Comparison of ENCODE assay signal across 11 cellular contexts in the genomic region with DNA sequence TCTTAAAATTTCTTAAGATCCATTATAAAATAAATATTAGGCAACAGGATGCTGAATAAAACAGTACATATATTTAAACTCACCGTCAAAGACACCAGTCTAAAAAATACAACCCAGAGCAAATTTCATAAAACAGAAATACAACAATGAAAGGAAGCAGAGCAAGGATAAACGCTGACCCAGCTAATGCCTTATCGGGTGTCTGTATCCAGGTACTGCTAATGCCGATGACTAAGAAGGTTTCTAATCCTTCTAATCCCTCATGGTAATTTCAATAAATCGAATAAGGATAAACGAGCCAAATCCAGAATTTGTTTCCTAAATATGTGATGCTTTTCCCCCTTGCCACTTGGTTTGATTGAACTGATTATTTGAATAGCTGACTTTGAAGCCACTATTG. TPM values are rescaled to one million over a fixed set of nuclear protein-coding genes. Genes with fewer than 3 reads are reported as not detected.
DNase-seq lines count a peak whose midpoint lies in the region; TF ChIP-seq lines count a peak whose summit lies in the region.
"Had no signal": no experiment of that assay in that cellular context is flagged by ENCODE, and none has a peak within 500 bp of the region (broad histone marks: within the 10 kb centered on the region; RNA-seq: fewer than 3 reads in every experiment).

No MANE protein-coding gene starts in this region.

- intact Hi-C loops in activated T-helper 2 cell treated with anti-CD3 and anti-CD28 coated beads, Interferon-gamma antibody, Interleukin-2, Interleukin-4, amounts not matched to agents 10 μg/mL and 5 μg/mL and 100 μg/mL, durations not matched to agents 14 hours and 24 hours and 36 hours (cut with micrococcal nuclease): loop anchor here (5.0 to 10.0 kb wide), 5 partner anchors 40 to 463 kb away; partner anchors contain the start of genes IGF2BP3, NUP42 and TOMM7

- peaks cover 43% of the 10 kb centered on the region for H4K20me1 ChIP-seq in BLaER1
- H4K20me1 ChIP-seq in KMS-11 (ENCODE audit: insufficient read depth): peaks cover 25% of the 10 kb centered on the region; the same call in 1 of the 2 replicates
- no peaks in the 10 kb centered on the region for H4K20me1 ChIP-seq in neural cell (ENCODE audit: insufficient read depth)

- peaks cover 32% of the 10 kb centered on the region for H3K4me1 ChIP-seq in BLaER1
- H3K4me1 ChIP-seq in KMS-11 (ENCODE audit: low read depth, poor library complexity, severe bottlenecking): peaks cover 59% of the 10 kb centered on the region

- TF ChIP-seq CTCF in KMS-11 (conservative IDR thresholded peaks at IDR 0.05; ENCODE audit: low read depth, low read length) (no peak), neural cell (IDR thresholded peaks at IDR 0.05; ENCODE audit: poor library complexity, severe bottlenecking) (no peak)

- 0 out of 2 replicates have a peak, but pooled peaks cover 4% of the 10 kb centered on the region for H3K36me3 ChIP-seq in BLaER1
- no peaks in the 10 kb centered on the region for H3K36me3 ChIP-seq in KMS-11 (ENCODE audit: insufficient read depth)
- no peaks in the 10 kb centered on the region for H3K36me3 ChIP-seq in neural cell (ENCODE audit: insufficient read depth, low read length)

- DNase-seq in dermis blood vessel endothelial cell: peak; percentile 56
- no peak for DNase-seq in HEK293T (ENCODE audit: extremely low spot score)
- DNase-seq in SKM-1 (lab: John Stamatoyannopoulos, UW; ENCODE audit: unreplicated experiment): no peak
- no peak for DNase-seq in activated T-helper 2 cell treated with anti-CD3 and anti-CD28 coated beads, Interferon-gamma antibody, Interleukin-2, Interleukin-4, amounts not matched to agents 10 μg/mL and 5 μg/mL and 100 μg/mL, durations not matched to agents 14 hours and 24 hours and 36 hours (ENCODE audit: low spot score)
- no peak for DNase-seq in OCI-M1 (lab: John Stamatoyannopoulos, UW)
- DNase-seq: activated CD4-positive, alpha-beta memory T cell treated with anti-CD3 and anti-CD28 coated beads for 36 hours; aorta had no signal

- POLR2A ChIA-PET in HEK293T (lab: Yijun Ruan, JAX): no interaction called here

- H3K4me3 Mint-ChIP-seq in activated T-helper 2 cell treated with anti-CD3 and anti-CD28 coated beads, Interferon-gamma antibody, Interleukin-2, Interleukin-4, amounts not matched to agents 10 μg/mL and 5 μg/mL and 100 μg/mL, durations not matched to agents 14 hours and 24 hours and 36 hours (ENCODE audit: low read depth): no peak overlapping the region
- H3K4me3 Mint-ChIP-seq: activated CD4-positive, alpha-beta memory T cell treated with anti-CD3 and anti-CD28 coated beads for 36 hours; neural crest cell had no signal

- no peaks in the 10 kb centered on the region for H3K9me2 ChIP-seq in neural cell (ENCODE audit: insufficient read depth, low read length)

- no peaks in the 10 kb centered on the region for H3K27me3 Mint-ChIP-seq in activated T-helper 2 cell treated with anti-CD3 and anti-CD28 coated beads, Interferon-gamma antibody, Interleukin-2, Interleukin-4, amounts not matched to agents 10 μg/mL and 5 μg/mL and 100 μg/mL, durations not matched to agents 14 hours and 24 hours and 36 hours (ENCODE audit: low read depth)
- H3K27me3 Mint-ChIP-seq: activated CD4-positive, alpha-beta memory T cell treated with anti-CD3 and anti-CD28 coated beads for 36 hours had no signal

- no peaks in the 10 kb centered on the region for H3K9me3 Mint-ChIP-seq in activated T-helper 2 cell treated with anti-CD3 and anti-CD28 coated beads, Interferon-gamma antibody, Interleukin-2, Interleukin-4, amounts not matched to agents 10 μg/mL and 5 μg/mL and 100 μg/mL, durations not matched to agents 14 hours and 24 hours and 36 hours
- H3K9me3 Mint-ChIP-seq: activated CD4-positive, alpha-beta memory T cell treated with anti-CD3 and anti-CD28 coated beads for 36 hours; neural crest cell had no signal

- H3K9me3 ChIP-seq in BLaER1 (peaks cover 5% of the 10 kb centered on the region; the same call in 1 of the 2 replicates), neural cell (ENCODE audit: low read length) (no peaks in the 10 kb centered on the region)

- H3K9ac ChIP-seq in BLaER1 (peak overlapping the region; percentile 89; the same call in 1 of the 2 replicates), KMS-11 (peak overlapping the region; percentile 66; the same call in 1 of the 2 replicates), neural cell (ENCODE audit: low read length) (no peak overlapping the region)

- no peaks in the 10 kb centered on the region for H3K36me3 Mint-ChIP-seq in activated T-helper 2 cell treated with anti-CD3 and anti-CD28 coated beads, Interferon-gamma antibody, Interleukin-2, Interleukin-4, amounts not matched to agents 10 μg/mL and 5 μg/mL and 100 μg/mL, durations not matched to agents 14 hours and 24 hours and 36 hours (ENCODE audit: low read depth)

- no peak overlapping the region for H2AFZ ChIP-seq in KMS-11 (ENCODE audit: low read depth)
- H2AFZ ChIP-seq in neural cell (ENCODE audit: low read depth, low read length): no peak overlapping the region

- no peak overlapping the region for H3K27ac Mint-ChIP-seq in activated T-helper 2 cell treated with anti-CD3 and anti-CD28 coated beads, Interferon-gamma antibody, Interleukin-2, Interleukin-4, amounts not matched to agents 10 μg/mL and 5 μg/mL and 100 μg/mL, durations not matched to agents 14 hours and 24 hours and 36 hours
- H3K27ac Mint-ChIP-seq: activated CD4-positive, alpha-beta memory T cell treated with anti-CD3 and anti-CD28 coated beads for 36 hours had no signal

- no peak for TF ChIP-seq RAD21 in neural cell (conservative IDR thresholded peaks at IDR 0.05)

- peaks cover 5% of the 10 kb centered on the region for H3F3A ChIP-seq in neural cell (ENCODE audit: insufficient read depth, low read length, poor library complexity, severe bottlenecking)

- no peak for TF ChIP-seq EP300 in neural cell (conservative IDR thresholded peaks at IDR 0.05; ENCODE audit: poor library complexity, severe bottlenecking)

- H3K4me1 Mint-ChIP-seq in activated T-helper 2 cell treated with anti-CD3 and anti-CD28 coated beads, Interferon-gamma antibody, Interleukin-2, Interleukin-4, amounts not matched to agents 10 μg/mL and 5 μg/mL and 100 μg/mL, durations not matched to agents 14 hours and 24 hours and 36 hours (ENCODE audit: low read depth): peaks cover 27% of the 10 kb centered on the region

- H3K27me3 ChIP-seq in BLaER1 (no peaks in the 10 kb centered on the region), KMS-11 (ENCODE audit: insufficient read depth, low read depth) (no peaks in the 10 kb centered on the region), neural cell (ENCODE audit: insufficient read depth, low read depth, low read length) (no peaks in the 10 kb centered on the region)

- H3K4me3 ChIP-seq in BLaER1 (peak overlapping the region; percentile 91), KMS-11 (IDR thresholded peaks at IDR 0.05; ENCODE audit: insufficient read depth, low read depth, low read length) (no peak overlapping the region), neural cell (ENCODE audit: low read length) (peak overlapping the region; percentile 83)

- H3K4me2 ChIP-seq in BLaER1: peak overlapping the region; percentile 93
- peak overlapping the region; percentile 73 for H3K4me2 ChIP-seq in KMS-11
- peak overlapping the region; percentile 90 for H3K4me2 ChIP-seq in neural cell (ENCODE audit: low read length)

- H3K79me2 ChIP-seq in KMS-11 (ENCODE audit: insufficient read depth, low read depth) (peaks cover 67% of the 10 kb centered on the region), neural cell (replicated peaks; ENCODE audit: insufficient read depth, low read length) (peaks cover 3% of the 10 kb centered on the region)

- H3K27ac ChIP-seq in BLaER1 (no peak overlapping the region), KMS-11 (peak overlapping the region; percentile 53; the same call in 1 of the 2 replicates), neural cell (ENCODE audit: low read length) (no peak overlapping the region)

- CTCF ChIA-PET in HEK293T (lab: Yijun Ruan, JAX): no interaction called here

TF ChIP-seq in neural cell, 6 proteins besides CTCF, POLR2A, EP300 and RAD21 (continues in another document):
- no peak for TF ChIP-seq MXI1 (conservative IDR thresholded peaks at IDR 0.05; ENCODE audit: poor library complexity, severe bottlenecking)
- no peak for TF ChIP-seq POLR2AphosphoS5 (IDR thresholded peaks at IDR 0.05)
- no peak for TF ChIP-seq TAF1 (IDR thresholded peaks at IDR 0.05; ENCODE audit: low read depth)

TF ChIP-seq in HEK293T, 16 proteins besides CTCF, POLR2A, EP300 and RAD21:
- TF ChIP-seq LEF1 (IDR thresholded peaks at IDR 0.05; ENCODE audit: borderline replicate concordance) (no peak), HDGF (IDR thresholded peaks at IDR 0.05; ENCODE audit: borderline replicate concordance) (no peak), TARDBP (IDR thresholded peaks at IDR 0.05) (no peak), SUZ12 (IDR thresholded peaks at IDR 0.05) (no peak), FOXK2 (IDR thresholded peaks at IDR 0.05) (no peak), NFRKB (IDR thresholded peaks at IDR 0.05) (no peak), ARNT (IDR thresholded peaks at IDR 0.05) (no peak), SP1 (IDR thresholded peaks at IDR 0.05) (no peak), FOXA1 (IDR thresholded peaks at IDR 0.05) (no peak), FOXM1 (IDR thresholded peaks at IDR 0.05; ENCODE audit: borderline replicate concordance) (no peak), L3MBTL2 (conservative IDR thresholded peaks at IDR 0.05) (no peak)
- TF ChIP-seq, protein P1, sequence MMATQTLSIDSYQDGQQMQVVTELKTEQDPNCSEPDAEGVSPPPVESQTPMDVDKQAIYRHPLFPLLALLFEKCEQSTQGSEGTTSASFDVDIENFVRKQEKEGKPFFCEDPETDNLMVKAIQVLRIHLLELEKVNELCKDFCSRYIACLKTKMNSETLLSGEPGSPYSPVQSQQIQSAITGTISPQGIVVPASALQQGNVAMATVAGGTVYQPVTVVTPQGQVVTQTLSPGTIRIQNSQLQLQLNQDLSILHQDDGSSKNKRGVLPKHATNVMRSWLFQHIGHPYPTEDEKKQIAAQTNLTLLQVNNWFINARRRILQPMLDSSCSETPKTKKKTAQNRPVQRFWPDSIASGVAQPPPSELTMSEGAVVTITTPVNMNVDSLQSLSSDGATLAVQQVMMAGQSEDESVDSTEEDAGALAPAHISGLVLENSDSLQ (IDR thresholded peaks at IDR 0.05): no peak

RNA-seq across cellular contexts. Expression of gene HYCC1, which starts 1.7 kb away (rescaled TPM):
- 44.4 and 53.9 TPM in 2 replicates for total RNA-seq in dermis blood vessel endothelial cell
- polyA plus RNA-seq in neural cell: 12.3 and 12.9 TPM in 2 replicates
- polyA minus RNA-seq in neural cell: 13.6 and 17.0 TPM in 2 replicates
- total RNA-seq in activated T-helper 2 cell treated with anti-CD3 and anti-CD28 coated beads, Interferon-gamma antibody, Interleukin-2, Interleukin-4, amounts not matched to agents 10 μg/mL and 5 μg/mL and 100 μg/mL, durations not matched to agents 14 hours and 24 hours and 36 hours: 49.9 and 55.1 TPM in 2 replicates
